In genomic region chr16:90046971-90047713, GRCh38 we compare ENCODE assay signal across 9 cellular contexts. TPM values are rescaled to one million over a fixed set of nuclear protein-coding genes. Genes with fewer than 3 reads are reported as not detected.
DNase-seq lines count a peak whose midpoint lies in the region; TF ChIP-seq lines count a peak whose summit lies in the region.
"Had no signal": no experiment of that assay in that cellular context is flagged by ENCODE, and none has a peak within 500 bp of the region (broad histone marks: within the 10 kb centered on the region; RNA-seq: fewer than 3 reads in every experiment).

No MANE protein-coding gene starts in this region.

- peaks cover 14% of the 10 kb centered on the region for H3K4me1 ChIP-seq in testis

- intact Hi-C loops in testis (cut with DNase I; ENCODE audit: low total_unique reads), result no loop called here

- no peak for TF ChIP-seq POLR2A in testis (IDR thresholded peaks at IDR 0.05)

- H3K27me3 ChIP-seq in testis, result no peaks in the 10 kb centered on the region
- H3K27me3 ChIP-seq: BLaER1 treated with 17β-estradiol and CSF1 and Interleukin-3, amounts not matched to agents 10 nM and 100 nM had no signal

- H3K36me3 ChIP-seq in testis (ENCODE audit: low read depth, missing control alignments), result no peaks in the 10 kb centered on the region

- H3K4me3 ChIP-seq in testis, result peak overlapping the region; percentile 51 to 65
- H3K4me3 ChIP-seq: BLaER1 treated with 17β-estradiol and CSF1 and Interleukin-3, amounts not matched to agents 10 nM and 100 nM had no signal

- peak; percentile 57 for DNase-seq in NCI-H146 (lab: John Stamatoyannopoulos, UW)
- DNase-seq in NCI-H146 treated with DMSO at 0.1 percent for 48 hours (lab: John Stamatoyannopoulos, UW; ENCODE audit: unreplicated experiment), result no peak
- peak; percentile 62 for DNase-seq in cerebellar cortex (ENCODE audit: low spot score)
- peak; percentile 45 for DNase-seq in left kidney (ENCODE audit: low read depth, low spot score)
- peak; percentile 95 for DNase-seq in testis
- no peak for DNase-seq in DMS 273 treated with DMSO at 0.1 percent for 48 hours (lab: John Stamatoyannopoulos, UW)
- DNase-seq in DMS79 treated with DMSO at 0.1 percent for 48 hours (lab: John Stamatoyannopoulos, UW), result no peak
- DNase-seq in NK-92 treated with Interleukin-12 subunit alpha and Interleukin-12 subunit beta, amount 100 ng/mL, for 24 hours (lab: John Stamatoyannopoulos, UW), result no peak

- peak overlapping the region; percentile 87 to 89 for H3K27ac ChIP-seq in testis
- H3K27ac ChIP-seq: BLaER1 treated with 17β-estradiol and CSF1 and Interleukin-3, amounts not matched to agents 10 nM and 100 nM had no signal

- no peak for TF ChIP-seq CTCF in testis (IDR thresholded peaks at IDR 0.05)

- 0% methylated on average over 9 to 40 of the region's 40 CpGs for WGBS in testis, 2 donors

- H3K9me3 ChIP-seq in testis, result no peaks in the 10 kb centered on the region

RNA-seq across cellular contexts. Expression of gene DBNDD1, which starts 27.9 kb away (rescaled TPM):
- total RNA-seq in testis, result 1 to 10 TPM; 4.7 to 5.1 TPM
- polyA plus RNA-seq in testis (ENCODE audit: insufficient read depth, low read depth, low replicate concordance), result 2.3 TPM

RNA-seq across cellular contexts. Expression of gene PRDM7, which starts 30.0 kb away (rescaled TPM):
- total RNA-seq in testis, result 10 to 100 TPM in 1 of 2 donors, 1 to 10 TPM in 1; 1.8 to 10.2 TPM
- polyA plus RNA-seq in testis (ENCODE audit: insufficient read depth, low read depth, low replicate concordance), result 4.2 TPM

Comparison
In these comparisons a context has a peak if more than half of its experiments do, and no peak if none do; other contexts are left out.
1. DNase-seq: peak in NCI-H146 (single experiment), cerebellar cortex (single experiment), left kidney (single experiment) and testis (single experiment); none in NCI-H146 treated with DMSO at 0.1 percent for 48 hours (single experiment), DMS 273 treated with DMSO at 0.1 percent for 48 hours (single experiment), DMS79 treated with DMSO at 0.1 percent for 48 hours (single experiment) and NK-92 treated with Interleukin-12 subunit alpha and Interleukin-12 subunit beta, amount 100 ng/mL, for 24 hours (single experiment).